In the genomic region with DNA sequence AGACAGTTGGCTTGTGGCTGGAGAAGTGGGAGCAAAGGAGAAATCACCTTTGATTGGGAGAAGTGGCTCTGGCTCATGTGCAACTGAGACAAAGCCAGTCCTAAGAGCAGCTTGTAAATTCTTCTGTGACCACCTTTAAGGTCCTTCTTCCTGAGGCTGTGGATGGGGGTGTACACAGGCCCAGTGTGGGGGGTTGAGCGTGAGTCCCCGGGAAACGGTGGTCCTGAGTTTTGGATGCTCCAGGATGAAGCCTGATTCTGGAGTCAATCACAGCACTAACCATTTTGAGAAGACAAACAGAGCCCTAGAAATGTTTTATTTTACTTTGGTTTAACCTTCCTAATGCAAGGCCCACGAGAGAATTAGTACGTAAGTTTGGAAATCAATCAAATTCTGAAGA, we compare ENCODE assay signal across 23 cellular contexts.
"Had no signal": no experiment of that assay in that cellular context is flagged by ENCODE, and none has a peak within 500 bp of the region (broad histone marks: within the 10 kb centered on the region; RNA-seq: fewer than 3 reads in every experiment).

No MANE protein-coding gene starts in this region.

- H3K36me3 Mint-ChIP-seq: activated naive CD4-positive, alpha-beta T cell treated with anti-CD3 and anti-CD28 coated beads, Interleukin-2, amount 10 ng/mL, durations not matched to agents 7 days and 5 days; naive thymus-derived CD4-positive, alpha-beta T cell had no signal

- H3K9me3 Mint-ChIP-seq: activated CD4-positive, alpha-beta T cell treated with anti-CD3 and anti-CD28 coated beads, Interleukin-2, amount 10 ng/mL, durations not matched to agents 24 days and 14 days; activated CD8-positive, alpha-beta T cell treated with anti-CD3 and anti-CD28 coated beads for 36 hours; activated naive CD4-positive, alpha-beta T cell treated with anti-CD3 and anti-CD28 coated beads, Interleukin-2, amount 10 ng/mL, durations not matched to agents 7 days and 5 days; activated naive CD8-positive, alpha-beta T cell treated with anti-CD3 and anti-CD28 coated beads, Interleukin-2, amount 50 U/mL, for 24 hours; activated T-cell treated with anti-CD3 and anti-CD28 coated beads, Interleukin-2, amount 50 U/mL, for 24 hours; activated T-helper 2 cell treated with anti-CD3 and anti-CD28 coated beads, Interferon-gamma antibody, Interleukin-2, Interleukin-4, amounts not matched to agents 10 μg/mL and 5 μg/mL and 100 μg/mL, durations not matched to agents 14 hours and 24 hours and 36 hours; central memory CD8-positive, alpha-beta T cell had no signal

- H3K27me3 ChIP-seq: colonic mucosa, thyroid gland, vagina had no signal

- H3K27ac Mint-ChIP-seq: activated CD4-positive, alpha-beta T cell treated with anti-CD3 and anti-CD28 coated beads, Interleukin-2, amount 10 ng/mL, durations not matched to agents 24 days and 14 days; activated CD8-positive, alpha-beta T cell treated with anti-CD3 and anti-CD28 coated beads for 36 hours; activated naive CD4-positive, alpha-beta T cell treated with anti-CD3 and anti-CD28 coated beads, Interleukin-2, amount 10 ng/mL, durations not matched to agents 7 days and 5 days; activated naive CD8-positive, alpha-beta T cell treated with anti-CD3 and anti-CD28 coated beads, Interleukin-2, amount 50 U/mL, for 24 hours; activated T-cell treated with anti-CD3 and anti-CD28 coated beads, Interleukin-2, amount 50 U/mL, for 24 hours; activated T-helper 2 cell treated with anti-CD3 and anti-CD28 coated beads, Interferon-gamma antibody, Interleukin-2, Interleukin-4, amounts not matched to agents 10 μg/mL and 5 μg/mL and 100 μg/mL, durations not matched to agents 14 hours and 24 hours and 36 hours; naive thymus-derived CD4-positive, alpha-beta T cell had no signal

- H3K4me1 Mint-ChIP-seq: activated CD4-positive, alpha-beta T cell treated with anti-CD3 and anti-CD28 coated beads, Interleukin-2, amount 10 ng/mL, durations not matched to agents 24 days and 14 days; activated naive CD4-positive, alpha-beta T cell treated with anti-CD3 and anti-CD28 coated beads, Interleukin-2, amount 10 ng/mL, durations not matched to agents 7 days and 5 days; activated naive CD8-positive, alpha-beta T cell treated with anti-CD3 and anti-CD28 coated beads, Interleukin-2, amount 50 U/mL, for 24 hours; central memory CD8-positive, alpha-beta T cell had no signal

- H3K4me3 ChIP-seq: colonic mucosa, left lung, thyroid gland, vagina had no signal

- ATAC-seq: activated CD8-positive, alpha-beta T cell treated with anti-CD3 and anti-CD28 coated beads for 36 hours; activated naive CD8-positive, alpha-beta T cell treated with anti-CD3 and anti-CD28 coated beads, Interleukin-2, amount 50 U/mL, for 24 hours; left lung; naive thymus-derived CD4-positive, alpha-beta T cell had no signal

- H3K36me3 ChIP-seq: brain microvascular endothelial cell, colonic mucosa, left lung, neutrophil, thyroid gland, vagina had no signal

- H3K9me3 ChIP-seq: colonic mucosa, thyroid gland, vagina had no signal

- H3K4me1 ChIP-seq: colonic mucosa had no signal

- H3K4me3 Mint-ChIP-seq: activated CD4-positive, alpha-beta T cell treated with anti-CD3 and anti-CD28 coated beads, Interleukin-2, amount 10 ng/mL, durations not matched to agents 24 days and 14 days; activated CD8-positive, alpha-beta T cell treated with anti-CD3 and anti-CD28 coated beads for 36 hours; activated naive CD4-positive, alpha-beta T cell treated with anti-CD3 and anti-CD28 coated beads, Interleukin-2, amount 10 ng/mL, durations not matched to agents 7 days and 5 days; activated naive CD8-positive, alpha-beta T cell treated with anti-CD3 and anti-CD28 coated beads, Interleukin-2, amount 50 U/mL, for 24 hours; activated T-cell treated with anti-CD3 and anti-CD28 coated beads, Interleukin-2, amount 50 U/mL, for 24 hours; central memory CD8-positive, alpha-beta T cell; naive thymus-derived CD4-positive, alpha-beta T cell had no signal

- H3K27ac ChIP-seq: brain microvascular endothelial cell, left lung, neutrophil, parathyroid adenoma, thyroid gland, vagina had no signal

- DNase-seq: activated CD4-positive, alpha-beta T cell treated with anti-CD3 and anti-CD28 coated beads, Interleukin-2, amount 10 ng/mL, durations not matched to agents 24 days and 14 days; activated CD8-positive, alpha-beta T cell treated with anti-CD3 and anti-CD28 coated beads for 36 hours; activated naive CD4-positive, alpha-beta T cell treated with anti-CD3 and anti-CD28 coated beads, Interleukin-2, amount 10 ng/mL, durations not matched to agents 7 days and 5 days; activated naive CD8-positive, alpha-beta T cell treated with anti-CD3 and anti-CD28 coated beads, Interleukin-2, amount 50 U/mL, for 24 hours; activated T-cell treated with anti-CD3 and anti-CD28 coated beads, Interleukin-2, amount 50 U/mL, for 24 hours; anterior cingulate cortex; brain microvascular endothelial cell; colonic mucosa; left lung; mammary epithelial cell; naive thymus-derived CD4-positive, alpha-beta T cell; stimulated activated CD4-positive, alpha-beta T cell treated with anti-CD3 and anti-CD28 coated beads, Interleukin-12 subunit alpha, Interleukin-12 subunit beta, amount 100 ng/mL, for 4 hours; stimulated activated CD4-positive, alpha-beta T cell treated with anti-CD3 and anti-CD28 coated beads, Interleukin-1b, Interleukin-23, amount 100 ng/mL, for 48 hours; stimulated activated CD8-positive, alpha-beta memory T cell treated with anti-CD3 and anti-CD28 coated beads, Interleukin-4, amount 100 ng/mL, for 48 hours; stimulated activated naive CD4-positive, alpha-beta T cell; T-helper 1 cell; T1000; thyroid gland had no signal
